Comparison of ENCODE assay signal across 8 cellular contexts in genomic region chr7:155344270-155344617, GRCh38. TPM values are rescaled to one million over a fixed set of nuclear protein-coding genes. Genes with fewer than 3 reads are reported as not detected.
DNase-seq lines count a peak whose midpoint lies in the region; ATAC-seq and TF ChIP-seq lines count a peak whose summit lies in the region.

No MANE protein-coding gene starts in this region.

- no peak overlapping the region for H3K9ac ChIP-seq in SK-N-SH
- H3K9ac ChIP-seq in smooth muscle cell (ENCODE audit: low read depth): no peak overlapping the region

- H4K20me1 ChIP-seq in SK-N-SH (ENCODE audit: insufficient read depth) (no peaks in the 10 kb centered on the region), smooth muscle cell (ENCODE audit: low read depth) (no peaks in the 10 kb centered on the region)

- H3K27ac ChIP-seq in SK-N-SH (ENCODE audit: low read depth in 2 of 2, low read length in 1 of 2) (no peak overlapping the region), smooth muscle cell (ENCODE audit: low read depth) (no peak overlapping the region), tibial nerve (no peak overlapping the region)

- no peaks in the 10 kb centered on the region for H3K4me1 Mint-ChIP-seq in WTC11

- CTCF ChIA-PET in SK-N-SH (lab: Yijun Ruan, JAX) (interaction anchor here (0.5 to 4.8 kb wide), 106 partner anchors 8 to 517 kb away, joined by 3 to 176 read pairs (median 6); partner anchors contain the start of genes HTR5A and INSIG1), WTC11 (lab: Charles Lee) (interaction anchor here (0.6 to 2.1 kb wide), 23 partner anchors 11 to 430 kb away, joined by 3 to 30 read pairs (median 6); partner anchors contain the start of genes HTR5A and INSIG1)

- no peaks in the 10 kb centered on the region for H3K9me3 ChIP-seq in SK-N-SH
- no peaks in the 10 kb centered on the region for H3K9me3 ChIP-seq in smooth muscle cell (replicated peaks; ENCODE audit: low read depth)
- no peaks in the 10 kb centered on the region for H3K9me3 ChIP-seq in tibial nerve

- no peak for TF ChIP-seq CTCF in SK-N-SH (IDR thresholded peaks at IDR 0.05)
- TF ChIP-seq CTCF in WTC11 (IDR thresholded peaks at IDR 0.05): no peak
- TF ChIP-seq CTCF in smooth muscle cell (IDR thresholded peaks at IDR 0.05; ENCODE audit: borderline replicate concordance, insufficient read depth, poor library complexity, severe bottlenecking): no peak
- TF ChIP-seq CTCF in tibial nerve (IDR thresholded peaks at IDR 0.05): no peak

- H3K4me3 Mint-ChIP-seq in WTC11: peak overlapping the region; percentile 41

- POLR2A ChIA-PET in SK-N-SH (lab: Yijun Ruan, JAX): interaction anchor here (0.6 kb wide), 1 partner anchor 61 kb away, joined by 3 read pairs; no protein-coding TSS in a partner anchor
- POLR2A ChIA-PET in WTC11 (lab: Charles Lee): no interaction called here

- H3K79me2 ChIP-seq in SK-N-SH (ENCODE audit: insufficient read depth) (no peaks in the 10 kb centered on the region), smooth muscle cell (ENCODE audit: low read depth) (no peaks in the 10 kb centered on the region)

- TF ChIP-seq EP300 in SK-N-SH (IDR thresholded peaks at IDR 0.05; ENCODE audit: borderline replicate concordance in 1 of 2, low read depth in 1 of 2, low read length in 1 of 2) (no peak), tibial nerve (IDR thresholded peaks at IDR 0.05) (no peak)

- no peaks in the 10 kb centered on the region for H3K9me2 ChIP-seq in SK-N-SH

- no peak overlapping the region for H2AFZ ChIP-seq in SK-N-SH (ENCODE audit: low read depth)
- H2AFZ ChIP-seq in smooth muscle cell (ENCODE audit: low read depth): no peak overlapping the region

- no peak overlapping the region; a peak in 1 of 4 replicates for H3K4me3 ChIP-seq in SK-N-SH (ENCODE audit: low read depth in 2 of 2, low read length in 1 of 2)
- peak overlapping the region; percentile 50 for H3K4me3 ChIP-seq in smooth muscle cell
- peak overlapping the region in 1 of 4 donors; percentile 46 for H3K4me3 ChIP-seq in tibial nerve

- peak overlapping the region; percentile 91 for H3K4me2 ChIP-seq in SK-N-SH
- peak overlapping the region; percentile 92 for H3K4me2 ChIP-seq in smooth muscle cell

- H3F3A ChIP-seq in SK-N-SH (replicated peaks; ENCODE audit: insufficient read depth): no peaks in the 10 kb centered on the region
- no peaks in the 10 kb centered on the region for H3F3A ChIP-seq in smooth muscle cell (ENCODE audit: low read depth)

- H3K9me3 Mint-ChIP-seq in WTC11: peaks cover 7% of the 10 kb centered on the region; the same call in 1 of the 2 replicates

- H3K27me3 Mint-ChIP-seq in WTC11 (ENCODE audit: low read depth): peaks cover 11% of the 10 kb centered on the region

- TF ChIP-seq POLR2A in tibial nerve (IDR thresholded peaks at IDR 0.05): no peak

- ATAC-seq in SK-N-SH treated with all-trans-retinoic acid at 6 μM for 48 hours (no peak), HG02763 (IDR thresholded peaks at IDR 0.05; ENCODE audit: unreplicated experiment) (peak; percentile 35), WTC11 (peak; percentile 29)

- no peaks in the 10 kb centered on the region for H3K36me3 ChIP-seq in SK-N-SH (replicated peaks in 1 of 2; ENCODE audit: control insufficient read depth in 1 of 2, insufficient read depth in 2 of 2, low read length in 1 of 2)
- no peaks in the 10 kb centered on the region for H3K36me3 ChIP-seq in smooth muscle cell (ENCODE audit: low read depth)
- no peaks in the 10 kb centered on the region for H3K36me3 ChIP-seq in tibial nerve

- no peak overlapping the region for H3K27ac Mint-ChIP-seq in WTC11

- H3K4me1 ChIP-seq in SK-N-SH (ENCODE audit: control insufficient read depth in 1 of 2, insufficient read depth in 2 of 2, low read depth in 1 of 2, low read length in 1 of 2): peaks cover 0 to 3% of the 10 kb centered on the region in 2 experiments; a peak in 1 of 4 replicates
- H3K4me1 ChIP-seq in smooth muscle cell (ENCODE audit: low read depth): no peaks in the 10 kb centered on the region
- H3K4me1 ChIP-seq in tibial nerve: peaks cover 0 to 12% (median 0%) of the 10 kb centered on the region in 4 donors

- TF ChIP-seq RAD21 in SK-N-SH (IDR thresholded peaks at IDR 0.05; ENCODE audit: low read length): no peak

- 56% methylated on average over 16 of the region's 16 CpGs for WGBS in SK-N-SH (ENCODE audit: low lambda C conversion rate)
- WGBS in smooth muscle cell (ENCODE audit: low lambda C conversion rate): 67% methylated on average over 16 of the region's 16 CpGs
- 51 to 53% methylated on average over 16 of the region's 16 CpGs for WGBS in tibial nerve, 2 donors

- DNase-seq in SK-N-SH (no peak), WTC11 (ENCODE audit: low spot score) (no peak), smooth muscle cell (lab: John Stamatoyannopoulos, UW; ENCODE audit: unreplicated experiment) (no peak), retina (no peak), DMS153 (lab: John Stamatoyannopoulos, UW) (no peak), tibial nerve (ENCODE audit: low spot score in 2 of 2) (no peak)

- no peaks in the 10 kb centered on the region for H3K36me3 Mint-ChIP-seq in WTC11

- H3K27me3 ChIP-seq in SK-N-SH (ENCODE audit: insufficient read depth) (peaks cover 29% of the 10 kb centered on the region), smooth muscle cell (ENCODE audit: low read depth) (peaks cover under 1% of the 10 kb centered on the region), tibial nerve (peaks cover 0 to 20% of the 10 kb centered on the region in 2 donors)

TF ChIP-seq in SK-N-SH, 30 proteins besides CTCF, POLR2A, EP300 and RAD21 (continues in another document):
- no peak for TF ChIP-seq MXI1 (IDR thresholded peaks at IDR 0.05; ENCODE audit: low read depth, low read length)
- TF ChIP-seq IRF3 (IDR thresholded peaks at IDR 0.05; ENCODE audit: low read depth, low read length): no peak
- no peak for TF ChIP-seq SIN3A (IDR thresholded peaks at IDR 0.05; ENCODE audit: borderline replicate concordance, low read depth, low read length)
- TF ChIP-seq ELF1 (IDR thresholded peaks at IDR 0.05): no peak
- TF ChIP-seq RXRA (IDR thresholded peaks at IDR 0.05; ENCODE audit: borderline replicate concordance, low read depth): no peak
- no peak for TF ChIP-seq POLR2AphosphoS5 (IDR thresholded peaks at IDR 0.05; ENCODE audit: low read depth, low read length)
- no peak for TF ChIP-seq GATA2 (CRISPR knock-in tag; IDR thresholded peaks at IDR 0.05)
- TF ChIP-seq GABPA (IDR thresholded peaks at IDR 0.05; ENCODE audit: low read depth): no peak

TF ChIP-seq in SK-N-SH treated with all-trans-retinoic acid at 6 μM for 48 hours, 23 proteins besides CTCF, POLR2A, EP300 and RAD21 (continues in another document):
- no peak for TF ChIP-seq POU6F1 (CRISPR knock-in tag; IDR thresholded peaks at IDR 0.05; ENCODE audit: borderline replicate concordance, low read depth)

TF ChIP-seq in WTC11, 78 proteins besides CTCF, POLR2A, EP300 and RAD21 (continues in another document):
- TF ChIP-seq GRHL2 (CRISPR knock-in tag; IDR thresholded peaks at IDR 0.05; ENCODE audit: insufficient replicate concordance, severe bottlenecking) (no peak), FOXJ3 (CRISPR knock-in tag; IDR thresholded peaks at IDR 0.05; ENCODE audit: borderline replicate concordance) (no peak), TCF7 (CRISPR knock-in tag; IDR thresholded peaks at IDR 0.05; ENCODE audit: low read depth) (no peak), STAT6 (CRISPR knock-in tag; conservative IDR thresholded peaks at IDR 0.05; ENCODE audit: low read depth) (no peak), CREM (CRISPR knock-in tag; IDR thresholded peaks at IDR 0.05) (no peak), ATF2 (CRISPR knock-in tag; IDR thresholded peaks at IDR 0.05; ENCODE audit: borderline replicate concordance, low read depth) (no peak), ZBTB21 (CRISPR knock-in tag; IDR thresholded peaks at IDR 0.05; ENCODE audit: borderline replicate concordance) (no peak), MLX (CRISPR knock-in tag; IDR thresholded peaks at IDR 0.05) (no peak)

RNA-seq across cellular contexts. Expression of gene INSIG1, which starts 46.6 kb away (rescaled TPM):
- polyA plus RNA-seq in SK-N-SH (2012; rRNA removed) (6.4 and 6.6 TPM in 2 replicates), smooth muscle cell (181 and 302 TPM in 2 replicates)
- 7.3 and 7.9 TPM in 2 replicates for polyA plus RNA-seq in SK-N-SH (2012; cell fraction: cytosol; rRNA removed)
- 5.3 and 6.0 TPM in 2 replicates for polyA plus RNA-seq in SK-N-SH (2012; cell fraction: nucleus; rRNA removed)
- total RNA-seq in WTC11 (2021) (32.3 to 41.2 TPM (median 40.1 TPM) in 3 replicates), smooth muscle cell (277 and 402 TPM in 2 replicates), tibial nerve (10 to 100 TPM; 66.9 to 91.7 (median 80.5) TPM)
